8 cellular contexts compared by ENCODE assay signal in the genomic region with DNA sequence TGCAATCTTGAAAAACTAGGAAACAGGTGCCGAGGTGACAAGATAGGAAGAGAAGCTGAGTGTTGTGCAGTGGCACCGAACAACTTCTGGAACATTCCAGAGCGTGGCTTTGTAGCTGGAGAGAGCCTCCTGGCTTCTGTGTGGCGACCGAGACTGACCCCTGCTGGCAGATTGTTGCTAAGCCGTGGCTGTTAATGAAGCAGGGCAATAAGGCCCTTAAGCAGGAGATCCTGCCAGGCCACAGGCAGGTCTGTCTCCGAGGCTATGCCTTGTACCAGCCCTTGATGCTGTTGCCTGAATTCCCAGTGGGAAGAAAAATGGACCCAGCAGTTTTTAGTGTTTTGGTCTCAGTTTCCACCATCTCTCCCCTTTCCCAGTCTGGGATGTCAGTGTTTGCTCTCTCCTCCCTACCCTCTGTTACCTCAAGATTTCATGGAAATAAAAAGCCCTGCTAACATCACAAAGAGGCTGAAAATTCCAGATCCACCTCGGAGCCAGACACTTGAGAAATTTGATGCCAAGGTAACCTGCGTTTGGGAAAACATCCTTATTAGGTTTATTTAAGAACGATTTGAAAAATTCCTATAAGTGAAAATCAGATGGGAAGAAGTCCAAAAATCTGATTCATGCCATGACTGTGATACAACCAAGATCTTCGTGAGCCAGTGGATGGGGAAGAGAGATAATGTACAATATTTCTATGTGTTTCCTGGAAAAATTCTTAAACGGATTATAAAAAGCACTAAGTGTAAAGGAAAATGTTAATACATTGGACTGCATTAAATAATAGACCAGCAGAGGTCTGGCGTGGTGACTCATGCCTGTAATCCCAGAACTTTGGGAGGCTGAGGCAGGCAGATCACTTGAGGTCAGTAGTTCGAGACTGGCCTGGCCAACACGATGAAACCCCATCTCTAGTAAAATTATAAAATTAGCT.
DNase-seq lines count a peak whose midpoint lies in the region; ATAC-seq lines count a peak whose summit lies in the region.

No MANE protein-coding gene starts in this region.

- DNase-seq in NK-92 treated with Interleukin-12 subunit alpha and Interleukin-12 subunit beta, amount 100 ng/mL, for 24 hours (lab: John Stamatoyannopoulos, UW) = peak; percentile 70
- DNase-seq in NK-92 (lab: John Stamatoyannopoulos, UW; ENCODE audit: unreplicated experiment) (no peak), NOMO-1 (lab: John Stamatoyannopoulos, UW; ENCODE audit: unreplicated experiment in 2 of 2) (peak; percentile 61 to 68)
- DNase-seq in activated CD8-positive, alpha-beta memory T cell treated with anti-CD3 and anti-CD28 coated beads, Interleukin-2, amount 50 U/mL, for 48 hours = peak; percentile 88
- peak; percentile 30 to 76 (median 65) for DNase-seq in naive thymus-derived CD4-positive, alpha-beta T cell
- DNase-seq in stimulated activated naive B cell treated with anti-CD40 and anti-IgM and Interleukin-4, amounts not matched to agents 10 μg/mL and 1 μg/mL and 100 μg/mL, for 72 hours = peak; percentile 64

- H3K4me1 ChIP-seq in naive thymus-derived CD4-positive, alpha-beta T cell (ENCODE audit: control insufficient read depth in 2 of 2, insufficient read depth in 2 of 2, low read length in 2 of 2) = peaks cover 0 to 14% of the 10 kb centered on the region in 2 donors

- POLR2A ChIA-PET in naive thymus-derived CD4-positive, alpha-beta T cell (lab: Charles Lee) = interaction anchor here (0.7 kb wide), 1 partner anchor 12 kb away, joined by 3 read pairs; no protein-coding TSS in a partner anchor

- peaks cover 0 to 1% (median 0%) of the 10 kb centered on the region in 11 donors for H3K9me3 Mint-ChIP-seq in naive thymus-derived CD4-positive, alpha-beta T cell
- peaks cover 0 to 2% of the 10 kb centered on the region in 2 donors for H3K9me3 Mint-ChIP-seq in stimulated activated naive B cell treated with anti-CD40 and anti-IgM and Interleukin-4, amounts not matched to agents 10 μg/mL and 1 μg/mL and 100 μg/mL, for 72 hours

- intact Hi-C loops in naive thymus-derived CD4-positive, alpha-beta T cell (cut with micrococcal nuclease) = loop anchor here (1.0 to 5.0 kb wide), 8 partner anchors 105 to 367 kb away; partner anchors contain the start of gene PRKCA (in 1 of the 2)

- H3K27ac ChIP-seq in naive thymus-derived CD4-positive, alpha-beta T cell (ENCODE audit: low read depth, low read length) = no peak overlapping the region

- ATAC-seq in HG03097 (IDR thresholded peaks at IDR 0.05; ENCODE audit: low FRiP score, unreplicated experiment) (peak; percentile 68), esophagus mucosa (peak; percentile 89)
- ATAC-seq in naive thymus-derived CD4-positive, alpha-beta T cell = peak; percentile 87
- ATAC-seq in stimulated activated naive B cell treated with anti-CD40 and anti-IgM and Interleukin-4, amounts not matched to agents 10 μg/mL and 1 μg/mL and 100 μg/mL, for 72 hours (replicated peaks) = peak; percentile 75 to 85

- H3K36me3 Mint-ChIP-seq in naive thymus-derived CD4-positive, alpha-beta T cell = peaks cover 0 to 18% (median 4%) of the 10 kb centered on the region in 5 donors
- H3K36me3 Mint-ChIP-seq in stimulated activated naive B cell treated with anti-CD40 and anti-IgM and Interleukin-4, amounts not matched to agents 10 μg/mL and 1 μg/mL and 100 μg/mL, for 72 hours = no peaks in the 10 kb centered on the region

- peak overlapping the region in 7 of 9 donors; percentile 3 to 87 (median 23) for H3K27ac Mint-ChIP-seq in naive thymus-derived CD4-positive, alpha-beta T cell
- H3K27ac Mint-ChIP-seq in stimulated activated naive B cell treated with anti-CD40 and anti-IgM and Interleukin-4, amounts not matched to agents 10 μg/mL and 1 μg/mL and 100 μg/mL, for 72 hours = no peak overlapping the region

- no peak overlapping the region for H3K4me3 ChIP-seq in naive thymus-derived CD4-positive, alpha-beta T cell (ENCODE audit: low read length)

- H3K27me3 Mint-ChIP-seq in naive thymus-derived CD4-positive, alpha-beta T cell = no peaks in the 10 kb centered on the region
- H3K27me3 Mint-ChIP-seq in stimulated activated naive B cell treated with anti-CD40 and anti-IgM and Interleukin-4, amounts not matched to agents 10 μg/mL and 1 μg/mL and 100 μg/mL, for 72 hours = peaks cover 4 to 11% of the 10 kb centered on the region in 2 donors

- no peaks in the 10 kb centered on the region for H3K27me3 ChIP-seq in naive thymus-derived CD4-positive, alpha-beta T cell (ENCODE audit: control insufficient read depth in 2 of 2, insufficient read depth in 2 of 2, low read length in 2 of 2)

- H3K36me3 ChIP-seq in naive thymus-derived CD4-positive, alpha-beta T cell (ENCODE audit: control insufficient read depth in 2 of 3, insufficient read depth in 3 of 3, low read length in 3 of 3) = peaks cover 0 to 3% (median 0%) of the 10 kb centered on the region in 3 experiments

- H3K4me1 Mint-ChIP-seq in naive thymus-derived CD4-positive, alpha-beta T cell = peaks cover 17 to 56% (median 51%) of the 10 kb centered on the region in 7 donors
- H3K4me1 Mint-ChIP-seq in stimulated activated naive B cell treated with anti-CD40 and anti-IgM and Interleukin-4, amounts not matched to agents 10 μg/mL and 1 μg/mL and 100 μg/mL, for 72 hours = peaks cover 4 to 7% of the 10 kb centered on the region in 2 donors

- H3K9me3 ChIP-seq in naive thymus-derived CD4-positive, alpha-beta T cell (ENCODE audit: control insufficient read depth in 2 of 3, low read length in 3 of 3) = no peaks in the 10 kb centered on the region

- H3K4me3 Mint-ChIP-seq in naive thymus-derived CD4-positive, alpha-beta T cell = no peak overlapping the region
- H3K4me3 Mint-ChIP-seq in stimulated activated naive B cell treated with anti-CD40 and anti-IgM and Interleukin-4, amounts not matched to agents 10 μg/mL and 1 μg/mL and 100 μg/mL, for 72 hours = no peak overlapping the region

- CTCF ChIA-PET in naive thymus-derived CD4-positive, alpha-beta T cell (lab: Charles Lee) = interaction anchor here (0.5 to 2.8 kb wide), 20 partner anchors 10 to 1044 kb away, joined by 3 to 20 read pairs (median 4); no protein-coding TSS in a partner anchor
